Comparison of ENCODE assay signal across 19 cellular contexts in the genomic region with DNA sequence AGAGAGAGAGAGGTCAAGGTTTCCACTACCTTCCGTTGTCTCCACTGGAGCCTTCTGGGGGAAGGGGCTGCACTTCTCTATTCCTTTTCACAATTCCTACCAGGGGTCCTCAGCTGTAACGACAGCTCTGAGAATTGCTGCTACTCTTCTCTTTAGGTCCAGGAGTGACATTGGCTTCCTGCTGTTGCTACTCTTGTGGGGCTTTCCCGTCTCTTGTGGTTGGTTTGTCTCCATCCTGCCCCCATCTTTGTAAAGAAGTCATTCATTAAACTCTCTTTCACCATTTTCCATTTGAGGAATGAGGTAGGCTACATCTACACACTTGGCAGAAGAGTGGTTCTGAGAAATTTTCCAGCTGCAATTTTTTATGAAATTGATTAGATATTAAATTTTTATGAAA.
DNase-seq lines count a peak whose midpoint lies in the region; ATAC-seq and TF ChIP-seq lines count a peak whose summit lies in the region.
"Had no signal": no experiment of that assay in that cellular context is flagged by ENCODE, and none has a peak within 500 bp of the region (broad histone marks: within the 10 kb centered on the region; RNA-seq: fewer than 3 reads in every experiment).

No MANE protein-coding gene starts in this region.

- H3K36me3 ChIP-seq in MG63 (no peaks in the 10 kb centered on the region), prostate gland (no peaks in the 10 kb centered on the region), body of pancreas (replicated peaks in 1 of 2; ENCODE audit: insufficient read depth in 1 of 2, low read depth in 2 of 2) (no peaks in the 10 kb centered on the region)

- H3K9me3 ChIP-seq in MG63, result no peaks in the 10 kb centered on the region
- no peaks in the 10 kb centered on the region for H3K9me3 ChIP-seq in prostate gland
- H3K9me3 ChIP-seq in body of pancreas, result no peaks in the 10 kb centered on the region

- no peaks in the 10 kb centered on the region for H3K9me3 Mint-ChIP-seq in WTC11

- no peak for TF ChIP-seq POLR2A in prostate gland (IDR thresholded peaks at IDR 0.05)
- no peak for TF ChIP-seq POLR2A in body of pancreas (IDR thresholded peaks at IDR 0.05)

- H3K27me3 ChIP-seq in MG63, result no peaks in the 10 kb centered on the region
- H3K27me3 ChIP-seq in prostate gland (replicated peaks; ENCODE audit: insufficient read depth), result no peaks in the 10 kb centered on the region
- H3K27me3 ChIP-seq in body of pancreas, result no peaks in the 10 kb centered on the region

- CTCF ChIA-PET in WTC11 (lab: Charles Lee), result no interaction called here

- no peaks in the 10 kb centered on the region; the same call in 1 of the 2 replicates for H3K27me3 Mint-ChIP-seq in WTC11 (ENCODE audit: low read depth)

- no peak overlapping the region for H3K27ac ChIP-seq in prostate gland
- H3K27ac ChIP-seq in body of pancreas, result no peak overlapping the region
- H3K27ac ChIP-seq: GM23248 had no signal

- H3K4me1 ChIP-seq in prostate gland (replicated peaks) (no peaks in the 10 kb centered on the region), body of pancreas (no peaks in the 10 kb centered on the region)

- DNase-seq in WTC11 (ENCODE audit: low spot score), result no peak
- no peak for DNase-seq in MG63
- no peak for DNase-seq in prostate gland (ENCODE audit: low spot score)
- DNase-seq in body of pancreas, result no peak
- DNase-seq: ACHN; Calu3; CD4-positive, CD25-positive, alpha-beta regulatory T cell; DMS79; GM23248; KBM-7; NCI-H1048; NCI-H146; NCI-H2081 treated with DMSO at 0.1 percent for 48 hours; NCI-H524 treated with DMSO at 0.1 percent for 48 hours; T1000 had no signal

- TF ChIP-seq CTCF in WTC11 (IDR thresholded peaks at IDR 0.05) (no peak), prostate gland (IDR thresholded peaks at IDR 0.05) (no peak), body of pancreas (IDR thresholded peaks at IDR 0.05) (no peak)

- no peak overlapping the region for H3K27ac Mint-ChIP-seq in WTC11
- H3K27ac Mint-ChIP-seq: CD4-positive, CD25-positive, alpha-beta regulatory T cell had no signal

- H3K4me3 ChIP-seq in MG63 (no peak overlapping the region), prostate gland (no peak overlapping the region), body of pancreas (no peak overlapping the region)
- H3K4me3 ChIP-seq: GM23248 had no signal

- H3K36me3 Mint-ChIP-seq in WTC11, result no peaks in the 10 kb centered on the region
- H3K36me3 Mint-ChIP-seq: CD4-positive, CD25-positive, alpha-beta regulatory T cell had no signal

- ATAC-seq in GM18508 (IDR thresholded peaks at IDR 0.05; ENCODE audit: insufficient read depth, unreplicated experiment) (peak; percentile 55), GM19438 (IDR thresholded peaks at IDR 0.05; ENCODE audit: low read depth, unreplicated experiment) (peak; percentile 69), HG02981 (IDR thresholded peaks at IDR 0.05; ENCODE audit: unreplicated experiment) (peak; percentile 63), WTC11 (no peak), HG03378 (IDR thresholded peaks at IDR 0.05; ENCODE audit: unreplicated experiment) (no peak), body of pancreas (no peak)

- POLR2A ChIA-PET in WTC11 (lab: Charles Lee), result no interaction called here

- intact Hi-C loops in prostate gland (cut with DNase I) (no loop called here), body of pancreas (cut with DNase I) (no loop called here)

- H3K4me1 Mint-ChIP-seq in WTC11, result peaks cover 18% of the 10 kb centered on the region
- H3K4me1 Mint-ChIP-seq: CD4-positive, CD25-positive, alpha-beta regulatory T cell had no signal

- 93% methylated on average over 3 of the region's 3 CpGs for WGBS in prostate gland
- WGBS in body of pancreas, 2 donors, result 67 to 68% methylated on average over 3 of the region's 3 CpGs

- H3K4me3 Mint-ChIP-seq in WTC11, result no peak overlapping the region
- H3K4me3 Mint-ChIP-seq: CD4-positive, CD25-positive, alpha-beta regulatory T cell had no signal

TF ChIP-seq in WTC11, 78 proteins besides CTCF, POLR2A, EP300 and RAD21:
- no peak for TF ChIP-seq HMGA2 (CRISPR knock-in tag; IDR thresholded peaks at IDR 0.05)
- TF ChIP-seq, protein P1, sequence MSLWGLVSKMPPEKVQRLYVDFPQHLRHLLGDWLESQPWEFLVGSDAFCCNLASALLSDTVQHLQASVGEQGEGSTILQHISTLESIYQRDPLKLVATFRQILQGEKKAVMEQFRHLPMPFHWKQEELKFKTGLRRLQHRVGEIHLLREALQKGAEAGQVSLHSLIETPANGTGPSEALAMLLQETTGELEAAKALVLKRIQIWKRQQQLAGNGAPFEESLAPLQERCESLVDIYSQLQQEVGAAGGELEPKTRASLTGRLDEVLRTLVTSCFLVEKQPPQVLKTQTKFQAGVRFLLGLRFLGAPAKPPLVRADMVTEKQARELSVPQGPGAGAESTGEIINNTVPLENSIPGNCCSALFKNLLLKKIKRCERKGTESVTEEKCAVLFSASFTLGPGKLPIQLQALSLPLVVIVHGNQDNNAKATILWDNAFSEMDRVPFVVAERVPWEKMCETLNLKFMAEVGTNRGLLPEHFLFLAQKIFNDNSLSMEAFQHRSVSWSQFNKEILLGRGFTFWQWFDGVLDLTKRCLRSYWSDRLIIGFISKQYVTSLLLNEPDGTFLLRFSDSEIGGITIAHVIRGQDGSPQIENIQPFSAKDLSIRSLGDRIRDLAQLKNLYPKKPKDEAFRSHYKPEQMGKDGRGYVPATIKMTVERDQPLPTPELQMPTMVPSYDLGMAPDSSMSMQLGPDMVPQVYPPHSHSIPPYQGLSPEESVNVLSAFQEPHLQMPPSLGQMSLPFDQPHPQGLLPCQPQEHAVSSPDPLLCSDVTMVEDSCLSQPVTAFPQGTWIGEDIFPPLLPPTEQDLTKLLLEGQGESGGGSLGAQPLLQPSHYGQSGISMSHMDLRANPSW (CRISPR knock-in tag; conservative IDR thresholded peaks at IDR 0.05; ENCODE audit: low read depth), result no peak
- no peak for TF ChIP-seq ATF1 (CRISPR knock-in tag; IDR thresholded peaks at IDR 0.05)
- no peak for TF ChIP-seq OVOL2 (CRISPR knock-in tag; IDR thresholded peaks at IDR 0.05; ENCODE audit: borderline replicate concordance)
- TF ChIP-seq, protein P2, sequence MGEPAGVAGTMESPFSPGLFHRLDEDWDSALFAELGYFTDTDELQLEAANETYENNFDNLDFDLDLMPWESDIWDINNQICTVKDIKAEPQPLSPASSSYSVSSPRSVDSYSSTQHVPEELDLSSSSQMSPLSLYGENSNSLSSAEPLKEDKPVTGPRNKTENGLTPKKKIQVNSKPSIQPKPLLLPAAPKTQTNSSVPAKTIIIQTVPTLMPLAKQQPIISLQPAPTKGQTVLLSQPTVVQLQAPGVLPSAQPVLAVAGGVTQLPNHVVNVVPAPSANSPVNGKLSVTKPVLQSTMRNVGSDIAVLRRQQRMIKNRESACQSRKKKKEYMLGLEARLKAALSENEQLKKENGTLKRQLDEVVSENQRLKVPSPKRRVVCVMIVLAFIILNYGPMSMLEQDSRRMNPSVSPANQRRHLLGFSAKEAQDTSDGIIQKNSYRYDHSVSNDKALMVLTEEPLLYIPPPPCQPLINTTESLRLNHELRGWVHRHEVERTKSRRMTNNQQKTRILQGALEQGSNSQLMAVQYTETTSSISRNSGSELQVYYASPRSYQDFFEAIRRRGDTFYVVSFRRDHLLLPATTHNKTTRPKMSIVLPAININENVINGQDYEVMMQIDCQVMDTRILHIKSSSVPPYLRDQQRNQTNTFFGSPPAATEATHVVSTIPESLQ (CRISPR knock-in tag; IDR thresholded peaks at IDR 0.05), result no peak
- peak; percentile 37 for TF ChIP-seq ZNF423 (CRISPR knock-in tag; IDR thresholded peaks at IDR 0.05)
TF ChIP-seq in WTC11: peak in this region for 1.

Comparison
In these comparisons a context has a peak if more than half of its experiments do, and no peak if none do; other contexts are left out.
1. ATAC-seq: peak in GM18508 (single experiment), GM19438 (single experiment) and HG02981 (single experiment); none in WTC11 (single experiment), HG03378 (single experiment) and body of pancreas (single experiment).